In genomic region chr3:192514754-192515660, GRCh38 we compare ENCODE assay signal across 8 cellular contexts.
DNase-seq lines count a peak whose midpoint lies in the region; ATAC-seq and TF ChIP-seq lines count a peak whose summit lies in the region.

No MANE protein-coding gene starts in this region.

- peak; percentile 5 for DNase-seq in activated CD4-positive, alpha-beta T cell treated with anti-CD3 and anti-CD28 coated beads for 48 hours
- no peak for DNase-seq in activated CD4-positive, alpha-beta T cell treated with anti-CD3 and anti-CD28 coated beads for 1 hour
- peak; percentile 78 for DNase-seq in iPS-NIHi7 (ENCODE audit: extremely low spot score)
- DNase-seq in stimulated activated naive CD8-positive, alpha-beta T cell treated with anti-CD3 and anti-CD28 coated beads, Interleukin-15, Interleukin-2, amounts not matched to agents 100 U/mL and 50 U/mL, for 24 hours, result peak; percentile 11
- DNase-seq in activated effector memory CD4-positive, alpha-beta T cell treated with anti-CD3 and anti-CD28 coated beads, Interleukin-2, amount 50 U/mL, for 16 hours, result no peak

- ATAC-seq in SK-N-SH treated with all-trans-retinoic acid at 6 μM for 48 hours (peak; percentile 52), GM19452 (IDR thresholded peaks at IDR 0.05; ENCODE audit: unreplicated experiment) (no peak), HG02870 (IDR thresholded peaks at IDR 0.05; ENCODE audit: unreplicated experiment) (no peak)
- no peak for ATAC-seq in stimulated activated naive CD8-positive, alpha-beta T cell treated with anti-CD3 and anti-CD28 coated beads, Interleukin-15, Interleukin-2, amounts not matched to agents 100 U/mL and 50 U/mL, for 24 hours

TF ChIP-seq in SK-N-SH treated with all-trans-retinoic acid at 6 μM for 48 hours, 23 proteins besides CTCF, POLR2A, EP300 and RAD21:
- TF ChIP-seq TOX (CRISPR knock-in tag; IDR thresholded peaks at IDR 0.05; ENCODE audit: borderline replicate concordance), result no peak
- TF ChIP-seq ZC3H10 (CRISPR knock-in tag; IDR thresholded peaks at IDR 0.05), result no peak
- TF ChIP-seq, protein P1, sequence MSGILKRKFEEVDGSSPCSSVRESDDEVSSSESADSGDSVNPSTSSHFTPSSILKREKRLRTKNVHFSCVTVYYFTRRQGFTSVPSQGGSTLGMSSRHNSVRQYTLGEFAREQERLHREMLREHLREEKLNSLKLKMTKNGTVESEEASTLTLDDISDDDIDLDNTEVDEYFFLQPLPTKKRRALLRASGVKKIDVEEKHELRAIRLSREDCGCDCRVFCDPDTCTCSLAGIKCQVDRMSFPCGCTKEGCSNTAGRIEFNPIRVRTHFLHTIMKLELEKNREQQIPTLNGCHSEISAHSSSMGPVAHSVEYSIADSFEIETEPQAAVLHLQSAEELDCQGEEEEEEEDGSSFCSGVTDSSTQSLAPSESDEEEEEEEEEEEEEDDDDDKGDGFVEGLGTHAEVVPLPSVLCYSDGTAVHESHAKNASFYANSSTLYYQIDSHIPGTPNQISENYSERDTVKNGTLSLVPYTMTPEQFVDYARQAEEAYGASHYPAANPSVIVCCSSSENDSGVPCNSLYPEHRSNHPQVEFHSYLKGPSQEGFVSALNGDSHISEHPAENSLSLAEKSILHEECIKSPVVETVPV (CRISPR knock-in tag; IDR thresholded peaks at IDR 0.05), result no peak
- no peak for TF ChIP-seq ZNF8 (CRISPR knock-in tag; IDR thresholded peaks at IDR 0.05)
- no peak for TF ChIP-seq TCF4 (CRISPR knock-in tag; IDR thresholded peaks at IDR 0.05; ENCODE audit: borderline replicate concordance)
- no peak for TF ChIP-seq ARNTL (CRISPR knock-in tag; IDR thresholded peaks at IDR 0.05; ENCODE audit: borderline replicate concordance, low read depth)
- no peak for TF ChIP-seq ZFP3 (CRISPR knock-in tag; IDR thresholded peaks at IDR 0.05)
- TF ChIP-seq, protein P2, sequence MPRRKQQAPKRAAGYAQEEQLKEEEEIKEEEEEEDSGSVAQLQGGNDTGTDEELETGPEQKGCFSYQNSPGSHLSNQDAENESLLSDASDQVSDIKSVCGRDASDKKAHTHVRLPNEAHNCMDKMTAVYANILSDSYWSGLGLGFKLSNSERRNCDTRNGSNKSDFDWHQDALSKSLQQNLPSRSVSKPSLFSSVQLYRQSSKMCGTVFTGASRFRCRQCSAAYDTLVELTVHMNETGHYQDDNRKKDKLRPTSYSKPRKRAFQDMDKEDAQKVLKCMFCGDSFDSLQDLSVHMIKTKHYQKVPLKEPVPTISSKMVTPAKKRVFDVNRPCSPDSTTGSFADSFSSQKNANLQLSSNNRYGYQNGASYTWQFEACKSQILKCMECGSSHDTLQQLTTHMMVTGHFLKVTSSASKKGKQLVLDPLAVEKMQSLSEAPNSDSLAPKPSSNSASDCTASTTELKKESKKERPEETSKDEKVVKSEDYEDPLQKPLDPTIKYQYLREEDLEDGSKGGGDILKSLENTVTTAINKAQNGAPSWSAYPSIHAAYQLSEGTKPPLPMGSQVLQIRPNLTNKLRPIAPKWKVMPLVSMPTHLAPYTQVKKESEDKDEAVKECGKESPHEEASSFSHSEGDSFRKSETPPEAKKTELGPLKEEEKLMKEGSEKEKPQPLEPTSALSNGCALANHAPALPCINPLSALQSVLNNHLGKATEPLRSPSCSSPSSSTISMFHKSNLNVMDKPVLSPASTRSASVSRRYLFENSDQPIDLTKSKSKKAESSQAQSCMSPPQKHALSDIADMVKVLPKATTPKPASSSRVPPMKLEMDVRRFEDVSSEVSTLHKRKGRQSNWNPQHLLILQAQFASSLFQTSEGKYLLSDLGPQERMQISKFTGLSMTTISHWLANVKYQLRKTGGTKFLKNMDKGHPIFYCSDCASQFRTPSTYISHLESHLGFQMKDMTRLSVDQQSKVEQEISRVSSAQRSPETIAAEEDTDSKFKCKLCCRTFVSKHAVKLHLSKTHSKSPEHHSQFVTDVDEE (CRISPR knock-in tag; IDR thresholded peaks at IDR 0.05), result no peak
- no peak for TF ChIP-seq ZNF565 (CRISPR knock-in tag; conservative IDR thresholded peaks at IDR 0.05; ENCODE audit: low read depth)
- no peak for TF ChIP-seq ESRRG (CRISPR knock-in tag; IDR thresholded peaks at IDR 0.05)
- no peak for TF ChIP-seq BACH2 (CRISPR knock-in tag; IDR thresholded peaks at IDR 0.05; ENCODE audit: borderline replicate concordance)
- no peak for TF ChIP-seq POU6F1 (CRISPR knock-in tag; IDR thresholded peaks at IDR 0.05; ENCODE audit: borderline replicate concordance, low read depth)
- no peak for TF ChIP-seq ZFP30 (CRISPR knock-in tag; IDR thresholded peaks at IDR 0.05)
- no peak for TF ChIP-seq RARB (CRISPR knock-in tag; IDR thresholded peaks at IDR 0.05)
TF ChIP-seq in SK-N-SH treated with all-trans-retinoic acid at 6 μM for 48 hours: peak in this region for 0.

Comparison
In these comparisons a context has a peak if more than half of its experiments do, and no peak if none do; other contexts are left out.
1. DNase-seq: peak in activated CD4-positive, alpha-beta T cell treated with anti-CD3 and anti-CD28 coated beads for 48 hours (single experiment), iPS-NIHi7 (single experiment) and stimulated activated naive CD8-positive, alpha-beta T cell treated with anti-CD3 and anti-CD28 coated beads, Interleukin-15, Interleukin-2, amounts not matched to agents 100 U/mL and 50 U/mL, for 24 hours (single experiment); none in activated CD4-positive, alpha-beta T cell treated with anti-CD3 and anti-CD28 coated beads for 1 hour (single experiment) and activated effector memory CD4-positive, alpha-beta T cell treated with anti-CD3 and anti-CD28 coated beads, Interleukin-2, amount 50 U/mL, for 16 hours (single experiment).